ENCODE assay signal across 20 cellular contexts in genomic region chr11:7057641-7058040, GRCh38. TPM values are rescaled to one million over a fixed set of nuclear protein-coding genes. Genes with fewer than 3 reads are reported as not detected.
DNase-seq lines count a peak whose midpoint lies in the region; TF ChIP-seq lines count a peak whose summit lies in the region.
"Had no signal": no experiment of that assay in that cellular context is flagged by ENCODE, and none has a peak within 500 bp of the region (broad histone marks: within the 10 kb centered on the region; RNA-seq: fewer than 3 reads in every experiment).

No MANE protein-coding gene starts in this region.

- H3K4me1 Mint-ChIP-seq in activated naive CD4-positive, alpha-beta T cell treated with anti-CD3 and anti-CD28 coated beads, Interleukin-2, amount 10 ng/mL, durations not matched to agents 7 days and 5 days = no peaks in the 10 kb centered on the region
- H3K4me1 Mint-ChIP-seq: CD8-positive, alpha-beta memory T cell had no signal

- no peak overlapping the region for H3K4me3 Mint-ChIP-seq in activated naive CD4-positive, alpha-beta T cell treated with anti-CD3 and anti-CD28 coated beads, Interleukin-2, amount 10 ng/mL, durations not matched to agents 7 days and 5 days
- H3K4me3 Mint-ChIP-seq: CD8-positive, alpha-beta memory T cell; H9 had no signal

- no peak for TF ChIP-seq CTCF in fibroblast of lung (conservative IDR thresholded peaks at IDR 0.05 in 1 of 2, IDR thresholded peaks at IDR 0.05 in 1 of 2; ENCODE audit: low read depth in 1 of 2, low read length in 2 of 2)

- H3K4me3 ChIP-seq in fibroblast of lung (replicated peaks in 1 of 4; ENCODE audit: control extremely low read depth in 1 of 4, insufficient read depth in 1 of 4, low read depth in 3 of 4, low read length in 4 of 4) = no peak overlapping the region

- H3K27ac Mint-ChIP-seq in activated naive CD4-positive, alpha-beta T cell treated with anti-CD3 and anti-CD28 coated beads, Interleukin-2, amount 10 ng/mL, durations not matched to agents 7 days and 5 days = no peak overlapping the region
- H3K27ac Mint-ChIP-seq: H9 had no signal

- no peaks in the 10 kb centered on the region for H3K27me3 ChIP-seq in fibroblast of lung (ENCODE audit: control insufficient read depth, insufficient read depth, low read length)

- H3K27me3 Mint-ChIP-seq in activated naive CD4-positive, alpha-beta T cell treated with anti-CD3 and anti-CD28 coated beads, Interleukin-2, amount 10 ng/mL, durations not matched to agents 7 days and 5 days = no peaks in the 10 kb centered on the region

- CTCF ChIA-PET in activated naive CD4-positive, alpha-beta T cell treated with anti-CD3 and anti-CD28 coated beads, Interleukin-2, amount 10 ng/mL, durations not matched to agents 7 days and 5 days (lab: Charles Lee) = no interaction called here

- no peaks in the 10 kb centered on the region for H3K79me2 ChIP-seq in fibroblast of lung (ENCODE audit: control insufficient read depth, insufficient read depth, low read length)

- no peaks in the 10 kb centered on the region for H3K36me3 Mint-ChIP-seq in activated naive CD4-positive, alpha-beta T cell treated with anti-CD3 and anti-CD28 coated beads, Interleukin-2, amount 10 ng/mL, durations not matched to agents 7 days and 5 days
- H3K36me3 Mint-ChIP-seq: CD8-positive, alpha-beta memory T cell had no signal

- H3K36me3 ChIP-seq in fibroblast of lung (ENCODE audit: control insufficient read depth, insufficient read depth, low read length) = no peaks in the 10 kb centered on the region

- DNase-seq in OCI-M1 (lab: John Stamatoyannopoulos, UW) (peak; percentile 29), fibroblast of lung (ENCODE audit: low read depth in 2 of 2) (no peak), medulla oblongata (ENCODE audit: extremely low spot score) (peak; percentile 6), COR-L47 (lab: John Stamatoyannopoulos, UW) (no peak), SIG-M5 treated with dmso at 0.1 percent for 504 hours (lab: John Stamatoyannopoulos, UW; ENCODE audit: unreplicated experiment) (no peak)
- no peak for DNase-seq in stimulated activated CD8-positive, alpha-beta memory T cell treated with anti-CD3 and anti-CD28 coated beads, Interleukin-4, amount 100 ng/mL, for 48 hours
- DNase-seq in activated naive CD4-positive, alpha-beta T cell treated with anti-CD3 and anti-CD28 coated beads, Interleukin-2, amount 10 ng/mL, durations not matched to agents 7 days and 5 days = no peak
- DNase-seq: ACHN; C1 segment of cervical spinal cord; CD8-positive, alpha-beta memory T cell; H9; Kasumi-1; MM.1S; NCI-H1092; NCI-H1436 treated with DMSO at 0.1 percent for 48 hours; NCI-H2029; NCI-H345; NCI-H524 treated with DMSO at 0.1 percent for 48 hours had no signal

- peak overlapping the region; percentile 50 for H2AFZ ChIP-seq in fibroblast of lung (ENCODE audit: low read length)

- no peak overlapping the region for H3K27ac ChIP-seq in fibroblast of lung (ENCODE audit: insufficient read depth, low read length)
- H3K27ac ChIP-seq: HL-60 had no signal

- peak overlapping the region; percentile 19 for H3K4me2 ChIP-seq in fibroblast of lung (ENCODE audit: extremely low read depth, insufficient read depth, low read length)

- H3K9ac ChIP-seq in fibroblast of lung (ENCODE audit: insufficient read depth, low read length) = no peak overlapping the region

- no peaks in the 10 kb centered on the region for H3K9me3 Mint-ChIP-seq in activated naive CD4-positive, alpha-beta T cell treated with anti-CD3 and anti-CD28 coated beads, Interleukin-2, amount 10 ng/mL, durations not matched to agents 7 days and 5 days
- H3K9me3 Mint-ChIP-seq: CD8-positive, alpha-beta memory T cell; H9 had no signal

- no peaks in the 10 kb centered on the region for H3K9me3 ChIP-seq in fibroblast of lung (ENCODE audit: control insufficient read depth, insufficient read depth, low read depth, low read length)

- peaks cover 2% of the 10 kb centered on the region for H3K4me1 ChIP-seq in fibroblast of lung (ENCODE audit: control insufficient read depth, extremely low read depth, insufficient read depth, low read length)

- H4K20me1 ChIP-seq in fibroblast of lung (ENCODE audit: control insufficient read depth, extremely low read depth, insufficient read depth, low read length) = no peaks in the 10 kb centered on the region

RNA-seq across cellular contexts. Expression of gene RBMXL2, which starts 31.2 kb away (rescaled TPM):
- under 0.01 TPM in 1 of 2 replicates, not detected in the other for total RNA-seq in fibroblast of lung
- polyA plus RNA-seq in fibroblast of lung = not detected in 2 replicates
- polyA plus RNA-seq in fibroblast of lung (2012) = not detected in 2 replicates
- polyA minus RNA-seq in fibroblast of lung (ENCODE audit: low replicate concordance) = not detected in 2 replicates
- total RNA-seq: CD8-positive, alpha-beta memory T cell; H9; HT1080 had no signal
- polyA plus RNA-seq: CD8-positive, alpha-beta memory T cell had no signal

RNA-seq across cellular contexts. Expression of gene NLRP14, which starts 37.4 kb away (rescaled TPM):
- under 0.01 and 0.17 TPM in 2 replicates for total RNA-seq in fibroblast of lung
- polyA plus RNA-seq in fibroblast of lung = 0.05 and 0.07 TPM in 2 replicates
- polyA plus RNA-seq in fibroblast of lung (2012) = 0.09 TPM in 1 of 2 replicates, not detected in the other
- not detected in 2 replicates for polyA minus RNA-seq in fibroblast of lung (ENCODE audit: low replicate concordance)
- total RNA-seq: CD8-positive, alpha-beta memory T cell; HT1080 had no signal
- polyA plus RNA-seq: CD8-positive, alpha-beta memory T cell had no signal

RNA-seq across cellular contexts. Expression of gene ZNF214, which starts 37.5 kb away (rescaled TPM):
- 8.7 and 9.9 TPM in 2 replicates for total RNA-seq in fibroblast of lung
- 1.8 and 2.0 TPM in 2 replicates for polyA plus RNA-seq in fibroblast of lung
- 1.2 and 1.5 TPM in 2 replicates for polyA plus RNA-seq in fibroblast of lung (2012)
- not detected in 2 replicates for polyA minus RNA-seq in fibroblast of lung (ENCODE audit: low replicate concordance)
- total RNA-seq: CD8-positive, alpha-beta memory T cell had no signal
- polyA plus RNA-seq: CD8-positive, alpha-beta memory T cell had no signal

Comparison
In these comparisons a context has a peak if more than half of its experiments do, and no peak if none do; other contexts are left out.
1. DNase-seq: peak in OCI-M1 (single experiment) and medulla oblongata (single experiment); none in fibroblast of lung (0 of 2), stimulated activated CD8-positive, alpha-beta memory T cell treated with anti-CD3 and anti-CD28 coated beads, Interleukin-4, amount 100 ng/mL, for 48 hours (single experiment), COR-L47 (single experiment), SIG-M5 treated with dmso at 0.1 percent for 504 hours (single experiment) and activated naive CD4-positive, alpha-beta T cell treated with anti-CD3 and anti-CD28 coated beads, Interleukin-2, amount 10 ng/mL, durations not matched to agents 7 days and 5 days (single experiment).